In genomic region chr3:68779261-68779660, GRCh38 we compare ENCODE assay signal across 29 cellular contexts.
"Had no signal": no experiment of that assay in that cellular context is flagged by ENCODE, and none has a peak within 500 bp of the region (broad histone marks: within the 10 kb centered on the region; RNA-seq: fewer than 3 reads in every experiment).

No MANE protein-coding gene starts in this region.

- H3K27ac Mint-ChIP-seq: natural killer cell; nephron; neural progenitor cell; progenitor cell of endocrine pancreas; stimulated activated effector memory CD8-positive, alpha-beta T cell treated with anti-CD3 and anti-CD28 coated beads, Interleukin-12 subunit alpha, Interleukin-12 subunit beta, amount 100 ng/mL, for 72 hours; stimulated activated naive B cell treated with anti-CD40 and anti-IgM and Interleukin-4, amounts not matched to agents 10 μg/mL and 1 μg/mL and 100 μg/mL, for 72 hours; stimulated activated naive CD8-positive, alpha-beta T cell treated with anti-CD3 and anti-CD28 coated beads, Interleukin-15, Interleukin-2, amounts not matched to agents 100 ng/mL and 50 ng/mL, for 24 hours; type B pancreatic cell had no signal

- H3K4me1 Mint-ChIP-seq: natural killer cell; nephron; stimulated activated effector memory CD8-positive, alpha-beta T cell treated with anti-CD3 and anti-CD28 coated beads, Interleukin-12 subunit alpha, Interleukin-12 subunit beta, amount 100 ng/mL, for 72 hours; stimulated activated naive B cell treated with anti-CD40 and anti-IgM and Interleukin-4, amounts not matched to agents 10 μg/mL and 1 μg/mL and 100 μg/mL, for 72 hours had no signal

- DNase-seq: natural killer cell; occipital lobe; ovary; posterior cingulate gyrus; psoas muscle; right cardiac atrium; right lobe of liver; sigmoid colon; small intestine; stimulated activated CD4-positive, alpha-beta T cell treated with anti-CD3 and anti-CD28 coated beads, Interleukin-15, amount 100 ng/mL, for 24 hours; stimulated activated CD4-positive, alpha-beta T cell treated with anti-CD3 and anti-CD28 coated beads, Interleukin-2, amount 100 ng/mL, for 24 hours; stimulated activated CD4-positive, alpha-beta T cell treated with anti-CD3 and anti-CD28 coated beads, Interleukin-2, amount 100 ng/mL, for 48 hours; stimulated activated CD4-positive, alpha-beta T cell treated with anti-CD3 and anti-CD28 coated beads, Interleukin-4, amount 100 ng/mL, for 24 hours; stimulated activated naive B cell treated with anti-CD40 and anti-IgM and Interleukin-4, amounts not matched to agents 10 μg/mL and 1 μg/mL and 100 μg/mL, for 72 hours; stimulated activated naive CD4-positive, alpha-beta T cell treated with Interleukin-2 at 50 U/mL for 16 hours; substantia nigra; testis; tibial artery; transverse colon; upper lobe of right lung; uterus had no signal

- H3K27ac ChIP-seq: neural progenitor cell, ovary, parathyroid adenoma, psoas muscle, right lobe of liver, sigmoid colon, suprapubic skin, testis, tibial artery, transverse colon, upper lobe of right lung, uterus had no signal

- H3K4me3 Mint-ChIP-seq: natural killer cell; nephron; neural progenitor cell; stimulated activated effector memory CD8-positive, alpha-beta T cell treated with anti-CD3 and anti-CD28 coated beads, Interleukin-12 subunit alpha, Interleukin-12 subunit beta, amount 100 ng/mL, for 72 hours; stimulated activated naive B cell treated with anti-CD40 and anti-IgM and Interleukin-4, amounts not matched to agents 10 μg/mL and 1 μg/mL and 100 μg/mL, for 72 hours; stimulated activated naive CD8-positive, alpha-beta T cell treated with anti-CD3 and anti-CD28 coated beads, Interleukin-15, Interleukin-2, amounts not matched to agents 100 ng/mL and 50 ng/mL, for 24 hours; type B pancreatic cell had no signal

- H3K36me3 ChIP-seq: neural progenitor cell, ovary, right lobe of liver, sigmoid colon, suprapubic skin, tibial artery, transverse colon, upper lobe of right lung, uterus had no signal

- H3K36me3 Mint-ChIP-seq: natural killer cell; stimulated activated effector memory CD8-positive, alpha-beta T cell treated with anti-CD3 and anti-CD28 coated beads, Interleukin-12 subunit alpha, Interleukin-12 subunit beta, amount 100 ng/mL, for 72 hours; type B pancreatic cell had no signal

- H3K9me3 ChIP-seq: ovary, right lobe of liver, testis, upper lobe of right lung, uterus had no signal

- H3K9ac ChIP-seq: neural progenitor cell, parathyroid adenoma had no signal

- H3K4me1 ChIP-seq: neural progenitor cell, parathyroid adenoma, psoas muscle, right lobe of liver, sigmoid colon, suprapubic skin, testis, tibial artery, transverse colon, upper lobe of right lung, uterus had no signal

- H3K27me3 Mint-ChIP-seq: progenitor cell of endocrine pancreas; stimulated activated naive B cell treated with anti-CD40 and anti-IgM and Interleukin-4, amounts not matched to agents 10 μg/mL and 1 μg/mL and 100 μg/mL, for 72 hours; stimulated activated naive CD8-positive, alpha-beta T cell treated with anti-CD3 and anti-CD28 coated beads, Interleukin-15, Interleukin-2, amounts not matched to agents 100 ng/mL and 50 ng/mL, for 24 hours; type B pancreatic cell had no signal

- H3K27me3 ChIP-seq: neural progenitor cell, ovary, right lobe of liver, sigmoid colon, suprapubic skin, testis, tibial artery, transverse colon, upper lobe of right lung, uterus had no signal

- H3K4me3 ChIP-seq: neural progenitor cell, ovary, psoas muscle, right lobe of liver, sigmoid colon, suprapubic skin, testis, tibial artery, transverse colon, upper lobe of right lung, uterus had no signal
